Comparison of ENCODE assay signal across 1 cellular context in the genomic region with DNA sequence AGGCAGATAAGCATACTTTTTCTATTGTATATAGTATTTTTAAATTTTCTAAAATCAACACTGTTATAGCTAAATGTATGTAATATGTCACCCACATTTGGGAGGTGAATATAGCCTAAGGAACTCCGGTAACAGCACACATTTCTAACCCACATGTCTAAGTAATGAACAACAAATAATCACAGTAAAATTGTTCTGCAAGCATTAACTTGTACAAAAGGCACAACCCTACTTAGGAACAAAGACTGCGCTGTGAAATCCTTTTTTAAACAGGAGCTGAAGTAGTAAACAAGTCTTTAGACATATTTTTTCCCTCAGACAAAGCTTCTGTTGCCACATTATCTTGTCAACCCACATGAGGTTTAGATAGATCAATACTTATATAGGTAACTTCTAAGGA.
TF ChIP-seq lines count a peak whose summit lies in the region.

No MANE protein-coding gene starts in this region.

TF ChIP-seq in HCT116, 20 proteins besides CTCF, POLR2A, EP300 and RAD21 (continued from another document):
- TF ChIP-seq, protein P1, sequence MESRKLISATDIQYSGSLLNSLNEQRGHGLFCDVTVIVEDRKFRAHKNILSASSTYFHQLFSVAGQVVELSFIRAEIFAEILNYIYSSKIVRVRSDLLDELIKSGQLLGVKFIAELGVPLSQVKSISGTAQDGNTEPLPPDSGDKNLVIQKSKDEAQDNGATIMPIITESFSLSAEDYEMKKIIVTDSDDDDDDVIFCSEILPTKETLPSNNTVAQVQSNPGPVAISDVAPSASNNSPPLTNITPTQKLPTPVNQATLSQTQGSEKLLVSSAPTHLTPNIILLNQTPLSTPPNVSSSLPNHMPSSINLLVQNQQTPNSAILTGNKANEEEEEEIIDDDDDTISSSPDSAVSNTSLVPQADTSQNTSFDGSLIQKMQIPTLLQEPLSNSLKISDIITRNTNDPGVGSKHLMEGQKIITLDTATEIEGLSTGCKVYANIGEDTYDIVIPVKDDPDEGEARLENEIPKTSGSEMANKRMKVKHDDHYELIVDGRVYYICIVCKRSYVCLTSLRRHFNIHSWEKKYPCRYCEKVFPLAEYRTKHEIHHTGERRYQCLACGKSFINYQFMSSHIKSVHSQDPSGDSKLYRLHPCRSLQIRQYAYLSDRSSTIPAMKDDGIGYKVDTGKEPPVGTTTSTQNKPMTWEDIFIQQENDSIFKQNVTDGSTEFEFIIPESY (IDR thresholded peaks at IDR 0.05; ENCODE audit: extremely low read depth, insufficient replicate concordance, low read length): no peak
- no peak for TF ChIP-seq ELF1 (IDR thresholded peaks at IDR 0.05; ENCODE audit: borderline replicate concordance, low read depth)
- TF ChIP-seq POLR2AphosphoS5 (IDR thresholded peaks at IDR 0.05; ENCODE audit: low read depth, low read length): no peak
- TF ChIP-seq, protein P2, sequence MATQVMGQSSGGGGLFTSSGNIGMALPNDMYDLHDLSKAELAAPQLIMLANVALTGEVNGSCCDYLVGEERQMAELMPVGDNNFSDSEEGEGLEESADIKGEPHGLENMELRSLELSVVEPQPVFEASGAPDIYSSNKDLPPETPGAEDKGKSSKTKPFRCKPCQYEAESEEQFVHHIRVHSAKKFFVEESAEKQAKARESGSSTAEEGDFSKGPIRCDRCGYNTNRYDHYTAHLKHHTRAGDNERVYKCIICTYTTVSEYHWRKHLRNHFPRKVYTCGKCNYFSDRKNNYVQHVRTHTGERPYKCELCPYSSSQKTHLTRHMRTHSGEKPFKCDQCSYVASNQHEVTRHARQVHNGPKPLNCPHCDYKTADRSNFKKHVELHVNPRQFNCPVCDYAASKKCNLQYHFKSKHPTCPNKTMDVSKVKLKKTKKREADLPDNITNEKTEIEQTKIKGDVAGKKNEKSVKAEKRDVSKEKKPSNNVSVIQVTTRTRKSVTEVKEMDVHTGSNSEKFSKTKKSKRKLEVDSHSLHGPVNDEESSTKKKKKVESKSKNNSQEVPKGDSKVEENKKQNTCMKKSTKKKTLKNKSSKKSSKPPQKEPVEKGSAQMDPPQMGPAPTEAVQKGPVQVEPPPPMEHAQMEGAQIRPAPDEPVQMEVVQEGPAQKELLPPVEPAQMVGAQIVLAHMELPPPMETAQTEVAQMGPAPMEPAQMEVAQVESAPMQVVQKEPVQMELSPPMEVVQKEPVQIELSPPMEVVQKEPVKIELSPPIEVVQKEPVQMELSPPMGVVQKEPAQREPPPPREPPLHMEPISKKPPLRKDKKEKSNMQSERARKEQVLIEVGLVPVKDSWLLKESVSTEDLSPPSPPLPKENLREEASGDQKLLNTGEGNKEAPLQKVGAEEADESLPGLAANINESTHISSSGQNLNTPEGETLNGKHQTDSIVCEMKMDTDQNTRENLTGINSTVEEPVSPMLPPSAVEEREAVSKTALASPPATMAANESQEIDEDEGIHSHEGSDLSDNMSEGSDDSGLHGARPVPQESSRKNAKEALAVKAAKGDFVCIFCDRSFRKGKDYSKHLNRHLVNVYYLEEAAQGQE (IDR thresholded peaks at IDR 0.05; ENCODE audit: low read depth): no peak
- TF ChIP-seq CEBPB (IDR thresholded peaks at IDR 0.05; ENCODE audit: low read depth): no peak
- no peak for TF ChIP-seq EZH2phosphoT487 (IDR thresholded peaks at IDR 0.05; ENCODE audit: borderline replicate concordance)
